In the genomic region with DNA sequence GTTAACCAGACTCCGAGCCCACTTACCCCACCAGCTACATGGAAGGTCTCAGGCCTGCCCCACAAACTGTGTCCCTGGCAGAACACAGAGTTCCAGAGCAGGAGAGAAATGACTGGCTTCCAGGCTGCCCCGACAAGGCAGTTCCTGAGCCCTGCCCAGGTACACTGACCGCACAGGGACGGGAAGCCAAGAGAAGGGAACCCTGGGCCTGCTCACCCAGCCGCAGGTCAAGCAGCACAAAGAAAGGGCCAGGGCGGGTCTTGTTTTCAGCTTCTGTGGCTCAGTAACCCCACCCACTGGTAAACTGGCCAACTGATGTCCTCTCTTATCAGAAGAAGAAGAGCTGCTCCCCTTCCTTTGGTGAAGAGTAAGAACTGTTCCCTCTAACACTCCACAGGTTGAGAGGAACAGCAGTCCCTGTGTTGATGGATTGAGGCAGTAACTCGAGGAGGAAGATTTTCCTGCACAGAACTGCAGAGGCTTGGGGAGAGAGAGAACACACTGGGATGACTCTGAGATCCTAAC, we compare ENCODE assay signal across 8 cellular contexts.
DNase-seq lines count a peak whose midpoint lies in the region; ATAC-seq and TF ChIP-seq lines count a peak whose summit lies in the region.

No MANE protein-coding gene starts in this region.

- no peaks in the 10 kb centered on the region for H3K27me3 ChIP-seq in BLaER1 treated with 17β-estradiol and CSF1 and Interleukin-3, amounts not matched to agents 10 nM and 100 nM
- no peaks in the 10 kb centered on the region for H3K27me3 ChIP-seq in adrenal gland
- no peaks in the 10 kb centered on the region for H3K27me3 ChIP-seq in right lobe of liver

- H3K4me3 ChIP-seq in BLaER1 treated with 17β-estradiol and CSF1 and Interleukin-3, amounts not matched to agents 10 nM and 100 nM = peak overlapping the region in 3 of 10 experiments; percentile 19 to 26 (median 25); a peak in 5 of 20 replicates
- H3K4me3 ChIP-seq in adrenal gland (no peak overlapping the region), right lobe of liver (no peak overlapping the region)

- peak overlapping the region; percentile 80 to 95 (median 88) for H3K4me2 ChIP-seq in BLaER1 treated with 17β-estradiol and CSF1 and Interleukin-3, amounts not matched to agents 10 nM and 100 nM

- H3K9ac ChIP-seq in BLaER1 treated with 17β-estradiol and CSF1 and Interleukin-3, amounts not matched to agents 10 nM and 100 nM = peak overlapping the region; percentile 54 to 79 (median 68); a peak in 20 of 22 replicates

- 69 to 77% (median 74%) methylated on average over 4 to 7 of the region's 7 CpGs for WGBS in adrenal gland, 4 donors
- 60% methylated on average over 3 of the region's 7 CpGs for WGBS in right lobe of liver (ENCODE audit: insufficient coverage, low coverage, low lambda C conversion rate, missing lambda C conversion rate)

- peaks cover 7 to 31% (median 26%) of the 10 kb centered on the region in 11 experiments; a peak in 18 of 22 replicates for H3K36me3 ChIP-seq in BLaER1 treated with 17β-estradiol and CSF1 and Interleukin-3, amounts not matched to agents 10 nM and 100 nM
- H3K36me3 ChIP-seq in adrenal gland (replicated peaks in 1 of 2) = peaks cover 0 to 7% of the 10 kb centered on the region in 2 donors
- H3K36me3 ChIP-seq in right lobe of liver = no peaks in the 10 kb centered on the region

- peaks cover 66 to 80% (median 73%) of the 10 kb centered on the region in 10 experiments for H3K4me1 ChIP-seq in BLaER1 treated with 17β-estradiol and CSF1 and Interleukin-3, amounts not matched to agents 10 nM and 100 nM
- H3K4me1 ChIP-seq in adrenal gland (replicated peaks in 1 of 2) = peaks cover 39 to 49% of the 10 kb centered on the region in 2 donors
- H3K4me1 ChIP-seq in right lobe of liver = peaks cover 0 to 47% (median 18%) of the 10 kb centered on the region in 4 donors

- peak overlapping the region; percentile 66 to 91 (median 84) for H3K27ac ChIP-seq in BLaER1 treated with 17β-estradiol and CSF1 and Interleukin-3, amounts not matched to agents 10 nM and 100 nM
- H3K27ac ChIP-seq in adrenal gland = peak overlapping the region in 2 of 5 donors; percentile 66 to 75
- H3K27ac ChIP-seq in right lobe of liver = peak overlapping the region; percentile 48 to 63 (median 61)

- DNase-seq in adrenal gland (peak in 6 of 7 donors; percentile 43 to 83 (median 59)), right lobe of liver (peak; percentile 68 to 85 (median 83)), ureter (ENCODE audit: low spot score) (peak; percentile 74), UCSD-AML1 (lab: John Stamatoyannopoulos, UW; ENCODE audit: unreplicated experiment) (no peak), NCI-H446 treated with DMSO at 0.1 percent for 48 hours (lab: John Stamatoyannopoulos, UW) (no peak)

- no peak for TF ChIP-seq POLR2A in adrenal gland (IDR thresholded peaks at IDR 0.05)
- no peak for TF ChIP-seq POLR2A in right lobe of liver (IDR thresholded peaks at IDR 0.05)

- ATAC-seq in GM19043 (IDR thresholded peaks at IDR 0.05; ENCODE audit: low read depth, unreplicated experiment) (peak; percentile 33), HG03460 (IDR thresholded peaks at IDR 0.05; ENCODE audit: unreplicated experiment) (peak; percentile 29), right lobe of liver (peak; percentile 73 to 88 (median 83))

- no peaks in the 10 kb centered on the region for H3K9me3 ChIP-seq in BLaER1 treated with 17β-estradiol and CSF1 and Interleukin-3, amounts not matched to agents 10 nM and 100 nM (replicated peaks in 1 of 11)
- H3K9me3 ChIP-seq in adrenal gland (replicated peaks in 1 of 3) (no peaks in the 10 kb centered on the region), right lobe of liver (no peaks in the 10 kb centered on the region)

- TF ChIP-seq CTCF in adrenal gland (IDR thresholded peaks at IDR 0.05) (peak in 3 of 6 experiments; percentile 12 to 17 (median 17)), right lobe of liver (IDR thresholded peaks at IDR 0.05) (peak; percentile 24 to 32 (median 27))

- intact Hi-C loops in adrenal gland (cut with DNase I) (no loop called here), right lobe of liver (cut with DNase I) (no loop called here)

- H4K20me1 ChIP-seq in BLaER1 treated with 17β-estradiol and CSF1 and Interleukin-3, amounts not matched to agents 10 nM and 100 nM = peaks cover 0 to 11% (median 0%) of the 10 kb centered on the region in 11 experiments; a peak in 4 of 22 replicates

Comparison
In these comparisons a context has a peak if more than half of its experiments do, and no peak if none do; other contexts are left out.
1. ATAC-seq: peak in every context shown above with its lines; median percentile 83 in right lobe of liver; 33 in GM19043; 29 in HG03460.
2. DNase-seq: peak in adrenal gland (6 of 7), right lobe of liver (3 of 3) and ureter (single experiment); none in UCSD-AML1 (single experiment) and NCI-H446 treated with DMSO at 0.1 percent for 48 hours (single experiment).